Comparison of ENCODE assay signal across 8 cellular contexts in the genomic region with DNA sequence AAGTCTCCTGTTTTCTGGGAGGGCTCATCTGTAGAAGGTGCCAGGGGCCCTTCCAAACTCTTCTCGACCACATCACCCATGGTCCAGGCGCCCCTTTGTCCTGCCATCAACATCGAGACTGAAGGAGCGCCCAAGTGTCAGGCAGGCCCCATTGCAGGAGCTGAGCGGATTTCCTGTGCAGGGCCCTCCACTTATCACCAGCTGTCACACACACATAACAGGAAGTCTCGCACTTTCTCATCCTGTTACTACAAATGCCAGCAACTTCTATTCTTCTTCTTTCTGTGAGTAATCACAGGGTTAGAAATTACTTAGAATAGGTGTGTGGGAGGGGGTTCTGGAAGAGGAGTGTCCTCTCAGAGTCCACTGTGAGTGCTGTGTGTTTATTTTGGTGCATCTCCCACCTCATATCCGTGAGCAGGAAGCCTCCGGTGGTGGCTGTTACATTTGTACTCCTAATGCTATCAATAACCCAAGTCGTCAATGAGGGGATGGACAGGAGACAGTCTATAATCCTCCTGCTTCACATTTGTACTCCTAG. TPM values are rescaled to one million over a fixed set of nuclear protein-coding genes. Genes with fewer than 3 reads are reported as not detected.
A peak's percentile ranks its signal among the peaks of the same experiment; 100 is the strongest.
DNase-seq lines count a peak whose midpoint lies in the region; ATAC-seq lines count a peak whose summit lies in the region.

A gene with protein sequence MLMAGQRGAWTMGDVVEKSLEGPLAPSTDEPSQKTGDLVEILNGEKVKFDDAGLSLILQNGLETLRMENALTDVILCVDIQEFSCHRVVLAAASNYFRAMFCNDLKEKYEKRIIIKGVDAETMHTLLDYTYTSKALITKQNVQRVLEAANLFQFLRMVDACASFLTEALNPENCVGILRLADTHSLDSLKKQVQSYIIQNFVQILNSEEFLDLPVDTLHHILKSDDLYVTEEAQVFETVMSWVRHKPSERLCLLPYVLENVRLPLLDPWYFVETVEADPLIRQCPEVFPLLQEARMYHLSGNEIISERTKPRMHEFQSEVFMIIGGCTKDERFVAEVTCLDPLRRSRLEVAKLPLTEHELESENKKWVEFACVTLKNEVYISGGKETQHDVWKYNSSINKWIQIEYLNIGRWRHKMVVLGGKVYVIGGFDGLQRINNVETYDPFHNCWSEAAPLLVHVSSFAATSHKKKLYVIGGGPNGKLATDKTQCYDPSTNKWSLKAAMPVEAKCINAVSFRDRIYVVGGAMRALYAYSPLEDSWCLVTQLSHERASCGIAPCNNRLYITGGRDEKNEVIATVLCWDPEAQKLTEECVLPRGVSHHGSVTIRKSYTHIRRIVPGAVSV (minus strand): TSS at position 166 of the 541 bp plus-strand sequence. CDS start 53 bp downstream, at position 113.

- peak within 1 kb of the TSS; percentile 43 for H3K27ac ChIP-seq in subcutaneous abdominal adipose tissue (ENCODE audit: low read depth, low read length)

- H3K4me3 ChIP-seq in subcutaneous abdominal adipose tissue (ENCODE audit: low read depth in 1 of 5, low read length in 5 of 5): peak within 1 kb of the TSS; percentile 12 to 60 (median 45)

- peaks cover 0 to 28% (median 1%) of the 10 kb centered on the region in 5 donors for H3K4me1 ChIP-seq in subcutaneous abdominal adipose tissue (ENCODE audit: control insufficient read depth in 5 of 5, insufficient read depth in 5 of 5, low read length in 5 of 5)

- H3K27me3 ChIP-seq in subcutaneous abdominal adipose tissue (ENCODE audit: control insufficient read depth in 5 of 5, insufficient read depth in 4 of 5, low read length in 5 of 5): no peaks in the 10 kb centered on the region

- peak; percentile 92 for ATAC-seq in GM18502 (IDR thresholded peaks at IDR 0.05; ENCODE audit: poor library complexity, unreplicated experiment)
- peak; percentile 88 for ATAC-seq in HG02884 (IDR thresholded peaks at IDR 0.05; ENCODE audit: unreplicated experiment)

- peak within 1 kb of the TSS in 3 of 5 donors; percentile 12 to 51 (median 43) for H3K9ac ChIP-seq in subcutaneous abdominal adipose tissue (ENCODE audit: low read length in 5 of 5)

- H3K36me3 ChIP-seq in subcutaneous abdominal adipose tissue (ENCODE audit: control insufficient read depth in 5 of 5, insufficient read depth in 5 of 5, low read length in 5 of 5): no peaks in the 10 kb centered on the region

- DNase-seq in SKM-1 (lab: John Stamatoyannopoulos, UW; ENCODE audit: unreplicated experiment) (peak; percentile 80), mucosa of gallbladder (ENCODE audit: low spot score) (peak; percentile 47), NCI-H1436 treated with DMSO at 0.1 percent for 48 hours (lab: John Stamatoyannopoulos, UW) (no peak), mesenteric fat pad (ENCODE audit: low spot score) (no peak)
- DNase-seq in activated naive CD4-positive, alpha-beta T cell treated with Interleukin-2 at 50 U/mL for 16 hours: peak; percentile 78

- H3K9me3 ChIP-seq in subcutaneous abdominal adipose tissue (ENCODE audit: control insufficient read depth in 5 of 5, low read length in 5 of 5): no peaks in the 10 kb centered on the region

RNA-seq across cellular contexts. Expression of the gene that starts here (rescaled TPM):
- total RNA-seq in mucosa of gallbladder (3.7 TPM), mesenteric fat pad (5.7 TPM)

Comparison
In these comparisons a context has a peak if more than half of its experiments do, and no peak if none do; other contexts are left out.
1. DNase-seq: peak in SKM-1 (single experiment), activated naive CD4-positive, alpha-beta T cell treated with Interleukin-2 at 50 U/mL for 16 hours (single experiment) and mucosa of gallbladder (single experiment); none in NCI-H1436 treated with DMSO at 0.1 percent for 48 hours (single experiment) and mesenteric fat pad (single experiment).